Comparison of ENCODE assay signal across 9 cellular contexts in genomic region chrX:103774070-103774642, GRCh38. TPM values are rescaled to one million over a fixed set of nuclear protein-coding genes. Genes with fewer than 3 reads are reported as not detected.
DNase-seq lines count a peak whose midpoint lies in the region; TF ChIP-seq lines count a peak whose summit lies in the region.
"Had no signal": no experiment of that assay in that cellular context is flagged by ENCODE, and none has a peak within 500 bp of the region (broad histone marks: within the 10 kb centered on the region; RNA-seq: fewer than 3 reads in every experiment).

No MANE protein-coding gene starts in this region.

- in situ Hi-C loops in GM13977 (cut with MboI; ENCODE audit: low pct_unique_long_range_greater_than_20kb, low sequenced_read_pairs, unreplicated experiment), result no loop called here

- H3K27me3 ChIP-seq in esophagus muscularis mucosa, result no peaks in the 10 kb centered on the region

- H3K27ac ChIP-seq in esophagus muscularis mucosa (replicated peaks in 1 of 4), result no peak overlapping the region
- H3K27ac ChIP-seq: skin epidermis had no signal

- no peaks in the 10 kb centered on the region for H3K36me3 Mint-ChIP-seq in activated CD4-positive, alpha-beta memory T cell treated with anti-CD3 and anti-CD28 coated beads, Interleukin-2, amount 10 ng/mL, durations not matched to agents 7 days and 5 days (ENCODE audit: low read depth)
- no peaks in the 10 kb centered on the region for H3K36me3 Mint-ChIP-seq in immature natural killer cell

- DNase-seq in H4 (ENCODE audit: low spot score) (peak; percentile 34), NCI-H526 (lab: John Stamatoyannopoulos, UW) (peak; percentile 41 to 79), esophagus muscularis mucosa (ENCODE audit: extremely low spot score) (no peak), renal cortical epithelial cell (ENCODE audit: low read depth) (peak; percentile 23), GM13977 (ENCODE audit: low spot score) (no peak), immature natural killer cell (no peak)
- no peak for DNase-seq in activated CD4-positive, alpha-beta memory T cell treated with anti-CD3 and anti-CD28 coated beads, Interleukin-2, amount 10 ng/mL, durations not matched to agents 7 days and 5 days

- no peak for TF ChIP-seq EP300 in esophagus muscularis mucosa (IDR thresholded peaks at IDR 0.05)

- no peak for TF ChIP-seq POLR2A in esophagus muscularis mucosa (IDR thresholded peaks at IDR 0.05; ENCODE audit: low read depth)

- H3K4me1 Mint-ChIP-seq in activated CD4-positive, alpha-beta memory T cell treated with anti-CD3 and anti-CD28 coated beads, Interleukin-2, amount 10 ng/mL, durations not matched to agents 7 days and 5 days, result no peaks in the 10 kb centered on the region
- H3K4me1 Mint-ChIP-seq in immature natural killer cell, result no peaks in the 10 kb centered on the region

- H3K27me3 Mint-ChIP-seq in activated CD4-positive, alpha-beta memory T cell treated with anti-CD3 and anti-CD28 coated beads, Interleukin-2, amount 10 ng/mL, durations not matched to agents 7 days and 5 days, result no peaks in the 10 kb centered on the region
- H3K27me3 Mint-ChIP-seq in immature natural killer cell (ENCODE audit: low read depth in 3 of 3), result peaks cover 0 to 9% (median 2%) of the 10 kb centered on the region in 3 donors

- POLR2A ChIA-PET in activated CD4-positive, alpha-beta memory T cell treated with anti-CD3 and anti-CD28 coated beads, Interleukin-2, amount 10 ng/mL, durations not matched to agents 7 days and 5 days (lab: Charles Lee), result no interaction called here

- no peak overlapping the region for H3K27ac Mint-ChIP-seq in activated CD4-positive, alpha-beta memory T cell treated with anti-CD3 and anti-CD28 coated beads, Interleukin-2, amount 10 ng/mL, durations not matched to agents 7 days and 5 days
- H3K27ac Mint-ChIP-seq in immature natural killer cell, result peak overlapping the region in 1 of 6 donors; percentile 2

- intact Hi-C loops in esophagus muscularis mucosa (cut with DNase I), result no loop called here

- H3K4me3 ChIP-seq in esophagus muscularis mucosa, result no peak overlapping the region
- H3K4me3 ChIP-seq: skin epidermis had no signal

- CTCF ChIA-PET in activated CD4-positive, alpha-beta memory T cell treated with anti-CD3 and anti-CD28 coated beads, Interleukin-2, amount 10 ng/mL, durations not matched to agents 7 days and 5 days (lab: Charles Lee), result interaction anchor here (1.0 kb wide), 1 partner anchor 38 kb away, joined by 3 read pairs; no protein-coding TSS in a partner anchor

- H3K4me3 Mint-ChIP-seq in activated CD4-positive, alpha-beta memory T cell treated with anti-CD3 and anti-CD28 coated beads, Interleukin-2, amount 10 ng/mL, durations not matched to agents 7 days and 5 days, result no peak overlapping the region
- no peak overlapping the region for H3K4me3 Mint-ChIP-seq in immature natural killer cell

- WGBS in esophagus muscularis mucosa, result 78% methylated on average over 6 of the region's 6 CpGs

- no peaks in the 10 kb centered on the region for H3K9me3 Mint-ChIP-seq in activated CD4-positive, alpha-beta memory T cell treated with anti-CD3 and anti-CD28 coated beads, Interleukin-2, amount 10 ng/mL, durations not matched to agents 7 days and 5 days
- H3K9me3 Mint-ChIP-seq in immature natural killer cell, result no peaks in the 10 kb centered on the region

- no peaks in the 10 kb centered on the region for H3K36me3 ChIP-seq in esophagus muscularis mucosa

- peaks cover 0 to 4% (median 2%) of the 10 kb centered on the region in 4 donors for H3K4me1 ChIP-seq in esophagus muscularis mucosa

- H3K9me3 ChIP-seq in esophagus muscularis mucosa, result no peaks in the 10 kb centered on the region

- TF ChIP-seq CTCF in esophagus muscularis mucosa (IDR thresholded peaks at IDR 0.05), result peak; percentile 24 to 45 (median 37)
- TF ChIP-seq CTCF in GM13977 (IDR thresholded peaks at IDR 0.05; ENCODE audit: extremely low read depth, insufficient read depth, missing control alignments), result no peak

RNA-seq across cellular contexts. Expression of gene PLP1, which starts 2.5 kb away (rescaled TPM):
- 0.02 TPM in 1 of 2 replicates, not detected in the other for total RNA-seq in H4 (2014; rRNA removed; shearing (Covaris generic))
- total RNA-seq in esophagus muscularis mucosa, result 10 to 100 TPM; 27.5 to 52.3 (median 37.8) TPM
- total RNA-seq in renal cortical epithelial cell, result 0.17 TPM in 1 of 2 replicates, not detected in the other
- total RNA-seq in activated CD4-positive, alpha-beta memory T cell treated with anti-CD3 and anti-CD28 coated beads, Interleukin-2, amount 10 ng/mL, durations not matched to agents 7 days and 5 days, result not detected
- polyA plus RNA-seq in immature natural killer cell, result not detected
- total RNA-seq: T-helper 2 cell treated with Interferon-gamma antibody and Interleukin-4, amounts not matched to agents 100 ng/mL and 5 ng/mL, for 36 hours had no signal

RNA-seq across cellular contexts. Expression of gene RAB9B, which starts 57.9 kb away (rescaled TPM):
- total RNA-seq in H4 (2014; rRNA removed; shearing (Covaris generic)), result 0.74 and 0.94 TPM in 2 replicates
- 10 to 100 TPM in 3 of 4 donors, 1 to 10 TPM in 1; 8.9 to 13.6 (median 11.1) TPM for total RNA-seq in esophagus muscularis mucosa
- total RNA-seq in renal cortical epithelial cell, result 1.9 and 3.4 TPM in 2 replicates
- total RNA-seq in activated CD4-positive, alpha-beta memory T cell treated with anti-CD3 and anti-CD28 coated beads, Interleukin-2, amount 10 ng/mL, durations not matched to agents 7 days and 5 days, result under 1 TPM; 0.35 to 0.45 TPM
- polyA plus RNA-seq in immature natural killer cell, result under 1 TPM; 0.33 to 0.43 (median 0.38) TPM

Comparison
In these comparisons a context has a peak if more than half of its experiments do, and no peak if none do; other contexts are left out.
1. DNase-seq: peak in H4 (single experiment), NCI-H526 (2 of 2) and renal cortical epithelial cell (single experiment); none in esophagus muscularis mucosa (single experiment), activated CD4-positive, alpha-beta memory T cell treated with anti-CD3 and anti-CD28 coated beads, Interleukin-2, amount 10 ng/mL, durations not matched to agents 7 days and 5 days (single experiment), GM13977 (single experiment) and immature natural killer cell (0 of 3).
2. RNA of gene PLP1, which starts 2.5 kb away (total RNA-seq): 27.5 to 52.3 TPM in esophagus muscularis mucosa; not detected in activated CD4-positive, alpha-beta memory T cell treated with anti-CD3 and anti-CD28 coated beads, Interleukin-2, amount 10 ng/mL, durations not matched to agents 7 days and 5 days, 0.02 TPM in H4 and 0.17 TPM in renal cortical epithelial cell; every median in the first group is over 10 times any median in the second.